Comparison of ENCODE assay signal across 1 cellular context in the genomic region with DNA sequence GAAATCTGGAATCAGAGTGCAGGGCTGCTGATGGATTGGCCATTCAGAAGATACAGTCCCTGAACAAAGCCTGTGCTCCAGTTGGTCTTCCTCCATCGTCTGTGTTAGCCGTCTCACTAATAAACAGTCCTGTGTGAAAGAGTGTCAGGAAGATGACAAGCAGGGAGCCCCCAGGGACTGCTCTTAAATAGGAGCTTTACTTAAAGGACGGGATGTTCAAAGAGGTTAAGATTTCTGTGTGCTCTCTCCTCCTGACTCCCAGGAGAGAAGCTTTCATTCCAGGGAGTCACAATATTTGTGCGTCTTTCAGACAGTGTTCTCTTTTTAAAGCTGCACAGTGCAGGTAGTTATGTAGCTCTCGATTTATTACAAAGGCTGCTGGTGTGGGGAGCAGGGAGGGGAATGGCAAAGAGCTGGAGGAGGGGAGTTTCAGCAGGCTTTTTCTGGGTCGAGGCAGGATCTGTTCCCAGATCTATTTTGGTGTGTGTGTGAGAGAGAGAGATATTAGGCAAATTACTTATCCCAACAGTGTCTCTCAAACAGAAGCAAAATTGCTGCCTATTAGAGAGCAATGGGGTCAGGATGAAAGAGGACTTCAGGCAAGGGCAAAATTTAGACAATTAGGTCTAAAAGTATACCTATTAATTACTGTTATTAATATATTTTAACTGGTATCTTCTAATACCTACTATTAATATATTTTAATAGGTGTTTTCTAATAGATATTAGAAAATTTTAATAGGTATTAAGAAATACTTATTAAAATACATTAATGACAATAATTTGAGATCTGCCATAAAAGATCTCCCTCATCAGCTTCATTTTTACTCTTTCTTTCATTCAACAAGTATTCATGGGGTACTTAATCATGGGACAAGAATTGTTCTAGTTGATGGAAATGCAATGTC.
TF ChIP-seq lines count a peak whose summit lies in the region.

No MANE protein-coding gene starts in this region.

TF ChIP-seq in WTC11, 78 proteins besides CTCF, POLR2A, EP300 and RAD21 (continued from another document):
- TF ChIP-seq PRRX2 (CRISPR knock-in tag; IDR thresholded peaks at IDR 0.05) = no peak
- TF ChIP-seq ZNF416 (CRISPR knock-in tag; IDR thresholded peaks at IDR 0.05) = no peak
- TF ChIP-seq, protein P1, sequence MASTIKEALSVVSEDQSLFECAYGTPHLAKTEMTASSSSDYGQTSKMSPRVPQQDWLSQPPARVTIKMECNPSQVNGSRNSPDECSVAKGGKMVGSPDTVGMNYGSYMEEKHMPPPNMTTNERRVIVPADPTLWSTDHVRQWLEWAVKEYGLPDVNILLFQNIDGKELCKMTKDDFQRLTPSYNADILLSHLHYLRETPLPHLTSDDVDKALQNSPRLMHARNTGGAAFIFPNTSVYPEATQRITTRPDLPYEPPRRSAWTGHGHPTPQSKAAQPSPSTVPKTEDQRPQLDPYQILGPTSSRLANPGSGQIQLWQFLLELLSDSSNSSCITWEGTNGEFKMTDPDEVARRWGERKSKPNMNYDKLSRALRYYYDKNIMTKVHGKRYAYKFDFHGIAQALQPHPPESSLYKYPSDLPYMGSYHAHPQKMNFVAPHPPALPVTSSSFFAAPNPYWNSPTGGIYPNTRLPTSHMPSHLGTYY (CRISPR knock-in tag; IDR thresholded peaks at IDR 0.05) = no peak
- TF ChIP-seq TCF7 (CRISPR knock-in tag; IDR thresholded peaks at IDR 0.05; ENCODE audit: low read depth) = no peak
